Comparison of ENCODE assay signal across 28 cellular contexts in the genomic region with DNA sequence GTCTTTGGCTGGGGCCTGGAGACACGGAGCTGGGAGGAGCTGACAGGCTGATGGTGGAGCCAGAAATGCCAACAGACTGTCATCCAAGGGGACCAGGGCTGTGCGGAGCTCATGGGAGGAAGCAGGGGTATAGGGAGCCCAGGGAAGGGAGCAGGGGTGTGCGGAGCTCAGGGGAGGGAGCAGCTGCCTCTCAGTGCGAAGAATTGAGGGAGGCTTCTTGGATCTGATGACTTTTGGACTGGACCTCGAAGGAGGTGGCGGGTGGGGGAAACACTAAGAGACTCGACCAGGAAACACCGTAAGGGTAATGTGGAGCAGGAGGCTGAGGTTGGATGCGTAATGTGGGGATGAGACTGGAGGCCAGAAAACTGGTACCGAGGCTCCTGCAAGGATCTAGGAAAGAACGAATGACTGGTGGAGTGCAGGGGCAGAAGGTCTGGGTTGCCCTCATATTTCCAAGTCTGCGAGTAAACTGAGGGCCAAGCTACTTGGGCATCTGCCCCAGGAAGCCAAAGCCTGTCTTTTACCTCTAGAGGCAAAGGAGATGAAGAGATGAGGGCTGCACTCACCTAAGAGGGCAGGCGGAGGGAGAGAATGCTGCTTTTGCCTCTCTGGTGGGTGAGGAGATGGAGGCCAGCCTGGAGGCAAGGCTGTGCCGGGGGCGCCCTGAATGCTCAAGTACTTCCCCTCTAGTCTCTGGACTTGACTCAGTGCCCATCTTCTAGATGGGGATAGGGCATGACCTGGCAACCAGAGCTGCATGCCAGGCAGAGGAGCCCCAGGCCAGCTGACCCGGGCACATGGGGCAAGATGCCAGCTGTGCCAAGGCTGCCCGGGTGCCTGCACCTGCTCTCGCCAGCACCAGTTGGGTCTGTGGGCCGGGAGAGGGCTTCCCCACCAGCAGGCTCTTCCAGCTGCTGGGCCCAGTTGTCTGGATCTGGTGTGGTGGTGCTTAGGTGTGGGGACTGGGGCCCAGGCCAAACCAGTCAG. TPM values are rescaled to one million over a fixed set of nuclear protein-coding genes. Genes with fewer than 3 reads are reported as not detected.
DNase-seq lines count a peak whose midpoint lies in the region; ATAC-seq, FAIRE-seq and TF ChIP-seq lines count a peak whose summit lies in the region.
"Had no signal": no experiment of that assay in that cellular context is flagged by ENCODE, and none has a peak within 500 bp of the region (broad histone marks: within the 10 kb centered on the region; RNA-seq: fewer than 3 reads in every experiment).

No MANE protein-coding gene starts in this region.

- peak; percentile 30 for DNase-seq in GM23338 (ENCODE audit: low spot score)
- no peak for DNase-seq in K562 (ENCODE audit: extremely low read depth in 1 of 4, low spot score in 3 of 4)
- no peak for DNase-seq in germinal center (ENCODE audit: low spot score)
- DNase-seq in Caco-2: no peak
- DNase-seq in lower lobe of right lung: no peak
- DNase-seq: activated CD4-positive, CD25-positive, alpha-beta regulatory T cell treated with anti-CD3 and anti-CD28 coated beads, Interleukin-2, amount 50 U/mL, for 72 hours; activated CD8-positive, alpha-beta T cell treated with anti-CD3 and anti-CD28 coated beads, Interleukin-2, amount 10 ng/mL, durations not matched to agents 7 days and 5 days; activated naive CD4-positive, alpha-beta T cell treated with Interleukin-2 at 50 U/mL for 16 hours; brain microvascular endothelial cell; effector CD4-positive, alpha-beta T cell; foreskin fibroblast; HFFc6; mammary epithelial cell; NCI-H1417 treated with DMSO at 0.1 percent for 48 hours; NCI-H2081 treated with DMSO at 0.1 percent for 48 hours; NCI-H446; PC-9; psoas muscle; Right ventricle myocardium superior; stimulated activated naive CD8-positive, alpha-beta T cell treated with anti-CD3 and anti-CD28 coated beads, Interleukin-15, amount 100 ng/mL, for 72 hours; T-helper 2 cell; tibial artery had no signal

- POLR2A ChIA-PET in K562 (lab: Yijun Ruan, JAX) (no interaction called here), Caco-2 (lab: Charles Lee) (no interaction called here)

- H3K36me3 ChIP-seq in GM23338 (ENCODE audit: insufficient read depth) (no peaks in the 10 kb centered on the region), K562 (ENCODE audit: control insufficient read depth, insufficient read depth, low read length) (no peaks in the 10 kb centered on the region; the same call in 2 of the 3 replicates), muscle layer of colon (ENCODE audit: insufficient read depth, low read length) (peaks cover 3% of the 10 kb centered on the region), skeletal muscle satellite cell (ENCODE audit: insufficient read depth, low read length) (no peaks in the 10 kb centered on the region), Caco-2 (ENCODE audit: control insufficient read depth, insufficient read depth, low read length) (no peaks in the 10 kb centered on the region), lower lobe of right lung (no peaks in the 10 kb centered on the region)
- H3K36me3 ChIP-seq: brain microvascular endothelial cell, neutrophil, tibial artery had no signal

- H3K9me1 ChIP-seq in K562 (ENCODE audit: control insufficient read depth, insufficient read depth, low read length): peaks cover 10% of the 10 kb centered on the region

- H3K9me3 ChIP-seq in K562 (replicated peaks; ENCODE audit: control insufficient read depth, insufficient read depth, low read depth, low read length) (0 out of 2 replicates have a peak, but pooled peaks cover 2% of the 10 kb centered on the region), muscle layer of colon (ENCODE audit: low read length) (no peaks in the 10 kb centered on the region), skeletal muscle satellite cell (replicated peaks; ENCODE audit: low read length) (no peaks in the 10 kb centered on the region), Caco-2 (no peaks in the 10 kb centered on the region), lower lobe of right lung (no peaks in the 10 kb centered on the region)
- H3K9me3 ChIP-seq: neutrophil, psoas muscle, tibial artery had no signal

- H3K27me3 ChIP-seq in GM23338 (ENCODE audit: insufficient read depth): peaks cover 64% of the 10 kb centered on the region
- no peaks in the 10 kb centered on the region for H3K27me3 ChIP-seq in K562 (ENCODE audit: control insufficient read depth in 2 of 2, insufficient read depth in 2 of 2, low read length in 2 of 2)
- no peaks in the 10 kb centered on the region for H3K27me3 ChIP-seq in muscle layer of colon (ENCODE audit: control insufficient read depth in 1 of 2, insufficient read depth in 2 of 2, low read length in 2 of 2)
- H3K27me3 ChIP-seq in skeletal muscle satellite cell (ENCODE audit: control insufficient read depth, insufficient read depth, low read length): no peaks in the 10 kb centered on the region
- H3K27me3 ChIP-seq in Caco-2 (replicated peaks; ENCODE audit: control insufficient read depth, insufficient read depth, low read length): no peaks in the 10 kb centered on the region
- peaks cover 16% of the 10 kb centered on the region for H3K27me3 ChIP-seq in lower lobe of right lung (ENCODE audit: low read depth)
- H3K27me3 ChIP-seq: brain microvascular endothelial cell had no signal

- H3K79me2 ChIP-seq in GM23338 (replicated peaks; ENCODE audit: insufficient read depth) (no peaks in the 10 kb centered on the region), K562 (ENCODE audit: control insufficient read depth, insufficient read depth, low read length) (no peaks in the 10 kb centered on the region; the same call in 2 of the 3 replicates)

- H3K27ac ChIP-seq in GM23338 (ENCODE audit: low read depth): no peak overlapping the region
- no peak overlapping the region for H3K27ac ChIP-seq in K562 (ENCODE audit: extremely low read depth, low read depth, low read length)
- H3K27ac ChIP-seq in muscle layer of colon (ENCODE audit: low read depth, low read length): peak overlapping the region; percentile 85
- no peak overlapping the region for H3K27ac ChIP-seq in lower lobe of right lung
- H3K27ac ChIP-seq: brain microvascular endothelial cell, C4-2B, neutrophil, PC-9, psoas muscle, skin epidermis, tibial artery had no signal

- H3K4me2 ChIP-seq in GM23338 (no peak overlapping the region), K562 (ENCODE audit: insufficient read depth, low read length) (no peak overlapping the region; the same call in 1 of the 2 replicates), skeletal muscle satellite cell (ENCODE audit: low read length) (peak overlapping the region; percentile 85)
- H3K4me2 ChIP-seq: PC-9 had no signal

- H3K9me2 ChIP-seq in GM23338 (ENCODE audit: insufficient read depth): no peaks in the 10 kb centered on the region

- H3K4me1 Mint-ChIP-seq in GM23338 (peaks cover 46% of the 10 kb centered on the region), Caco-2 (ENCODE audit: low read depth, unreplicated experiment) (no peaks in the 10 kb centered on the region)

- no peak overlapping the region for H3K4me3 ChIP-seq in GM23338
- no peak overlapping the region for H3K4me3 ChIP-seq in K562
- H3K4me3 ChIP-seq in muscle layer of colon (ENCODE audit: low read depth in 1 of 2, low read length in 2 of 2): peak overlapping the region in 1 of 2 donors; percentile 86
- H3K4me3 ChIP-seq in skeletal muscle satellite cell (ENCODE audit: low read length): no peak overlapping the region
- H3K4me3 ChIP-seq in Caco-2 (ENCODE audit: low read depth, low read length): no peak overlapping the region
- no peak overlapping the region for H3K4me3 ChIP-seq in lower lobe of right lung
- H3K4me3 ChIP-seq: PC-9, psoas muscle, tibial artery had no signal

- H2AFZ ChIP-seq in GM23338: no peak overlapping the region
- H2AFZ ChIP-seq in K562 (ENCODE audit: low read depth, low read length): no peak overlapping the region
- H2AFZ ChIP-seq: PC-9 had no signal

- H3K9ac ChIP-seq in K562 (ENCODE audit: insufficient read depth in 1 of 2, low read depth in 2 of 2, low read length in 2 of 2) (peak overlapping the region in 1 of 2 experiments; percentile 24; a peak in 1 of 4 replicates), muscle layer of colon (ENCODE audit: low read length) (peak overlapping the region; percentile 8), skeletal muscle satellite cell (ENCODE audit: low read depth, low read length) (no peak overlapping the region)

- H3K4me3 Mint-ChIP-seq in GM23338 (no peak overlapping the region), Caco-2 (ENCODE audit: unreplicated experiment) (no peak overlapping the region)
- H3K4me3 Mint-ChIP-seq: activated CD8-positive, alpha-beta T cell treated with anti-CD3 and anti-CD28 coated beads, Interleukin-2, amount 10 ng/mL, durations not matched to agents 7 days and 5 days; stimulated activated naive CD8-positive, alpha-beta T cell treated with anti-CD3 and anti-CD28 coated beads, Interleukin-15, amount 100 ng/mL, for 72 hours had no signal

- H4K20me1 ChIP-seq in GM23338 (replicated peaks; ENCODE audit: insufficient read depth) (0 out of 2 replicates have a peak, but pooled peaks cover 4% of the 10 kb centered on the region), K562 (replicated peaks; ENCODE audit: control insufficient read depth, insufficient read depth, low read length) (no peaks in the 10 kb centered on the region)

- H3K9me3 Mint-ChIP-seq in GM23338 (peaks cover 2% of the 10 kb centered on the region; the same call in 1 of the 3 replicates), Caco-2 (ENCODE audit: unreplicated experiment) (no peaks in the 10 kb centered on the region)
- H3K9me3 Mint-ChIP-seq: HFFc6 had no signal

- no peak for TF ChIP-seq POLR2A in K562 (conservative IDR thresholded peaks at IDR 0.05)

- WGBS in K562 (ENCODE audit: insufficient coverage, low coverage, missing lambda C conversion rate): 72% methylated on average over 17 of the region's 19 CpGs

- H3K4me1 ChIP-seq in GM23338 (ENCODE audit: insufficient read depth): peaks cover 37% of the 10 kb centered on the region
- H3K4me1 ChIP-seq in K562 (replicated peaks in 1 of 2; ENCODE audit: control insufficient read depth in 2 of 2, insufficient read depth in 2 of 2, low read length in 2 of 2): peaks cover 53 to 58% of the 10 kb centered on the region in 2 experiments
- H3K4me1 ChIP-seq in muscle layer of colon (ENCODE audit: insufficient read depth, low read length): peaks cover 66% of the 10 kb centered on the region
- H3K4me1 ChIP-seq in skeletal muscle satellite cell (ENCODE audit: control insufficient read depth, insufficient read depth, low read length): peaks cover 44% of the 10 kb centered on the region
- H3K4me1 ChIP-seq in Caco-2: no peaks in the 10 kb centered on the region
- peaks cover 38% of the 10 kb centered on the region for H3K4me1 ChIP-seq in lower lobe of right lung

- ATAC-seq in GM23338 (no peak), K562 (no peak), lower lobe of right lung (no peak)
- ATAC-seq: activated CD8-positive, alpha-beta T cell treated with anti-CD3 and anti-CD28 coated beads, Interleukin-2, amount 10 ng/mL, durations not matched to agents 7 days and 5 days; stimulated activated naive CD8-positive, alpha-beta T cell treated with anti-CD3 and anti-CD28 coated beads, Interleukin-15, amount 100 ng/mL, for 72 hours had no signal

- intact Hi-C loops in K562 (cut with micrococcal nuclease): no loop called here
- intact Hi-C loops in Caco-2 (cut with micrococcal nuclease; ENCODE audit: unreplicated experiment): no loop called here
- intact Hi-C loops in lower lobe of right lung (cut with DNase I): no loop called here

- in situ Hi-C loops in K562 (cut with MboI): loop anchor here (10.0 kb wide), 1 partner anchor 72 kb away; no protein-coding TSS in a partner anchor

- no TSS peak for BruUV-seq in K562 (replicated peaks; lab: Mats Ljungman, UMichigan)
- no TSS peak for BruUV-seq in Caco-2 (replicated peaks; lab: Mats Ljungman, UMichigan)

- TF ChIP-seq RAD21 in K562 (CRISPR knock-in tag; conservative IDR thresholded peaks at IDR 0.05 in 1 of 2, IDR thresholded peaks at IDR 0.05 in 1 of 2): no peak

- peak; percentile 23 for FAIRE-seq in K562 (lab: Jason Lieb, UNC)
- FAIRE-seq: GM18507 had no signal

- no peaks in the 10 kb centered on the region; the same call in 2 of the 3 replicates for H3K36me3 Mint-ChIP-seq in GM23338 (ENCODE audit: low read depth)
- no peaks in the 10 kb centered on the region for H3K36me3 Mint-ChIP-seq in Caco-2 (ENCODE audit: insufficient read depth, unreplicated experiment)

- no peak for TF ChIP-seq CTCF in GM23338 (conservative IDR thresholded peaks at IDR 0.05; ENCODE audit: low read depth in 2 of 2)
- no peak for TF ChIP-seq CTCF in K562 (IDR thresholded peaks at IDR 0.05 in 2 of 3, conservative IDR thresholded peaks at IDR 0.05 in 1 of 3; ENCODE audit: insufficient read depth in 2 of 3, low read depth in 1 of 3, low read length in 3 of 3)
- no peak for TF ChIP-seq CTCF in Caco-2 (IDR thresholded peaks at IDR 0.05; ENCODE audit: insufficient read depth in 1 of 2, low read depth in 1 of 2, low read length in 1 of 2, severe bottlenecking in 1 of 2, unreplicated experiment in 1 of 2)
- no peak for TF ChIP-seq CTCF in lower lobe of right lung (IDR thresholded peaks at IDR 0.05)

- peaks cover 51% of the 10 kb centered on the region for H3K27me3 Mint-ChIP-seq in GM23338 (ENCODE audit: insufficient read depth, low read depth, poor library complexity)
- peaks cover 7% of the 10 kb centered on the region for H3K27me3 Mint-ChIP-seq in Caco-2 (ENCODE audit: insufficient read depth, unreplicated experiment)

- CTCF ChIA-PET in K562 (lab: Yijun Ruan, JAX; ENCODE audit: low intra/inter-chr PET ratio) (no interaction called here), Caco-2 (lab: Charles Lee) (no interaction called here)

- H3K27ac Mint-ChIP-seq in GM23338: no peak overlapping the region
- H3K27ac Mint-ChIP-seq in Caco-2 (ENCODE audit: unreplicated experiment): no peak overlapping the region
- H3K27ac Mint-ChIP-seq: activated CD8-positive, alpha-beta T cell treated with anti-CD3 and anti-CD28 coated beads, Interleukin-2, amount 10 ng/mL, durations not matched to agents 7 days and 5 days; HFFc6; stimulated activated naive CD8-positive, alpha-beta T cell treated with anti-CD3 and anti-CD28 coated beads, Interleukin-15, amount 100 ng/mL, for 72 hours had no signal

- no peaks in the 10 kb centered on the region for H3F3A ChIP-seq in GM23338 (replicated peaks; ENCODE audit: low read depth)

- TF ChIP-seq EP300 in K562 (IDR thresholded peaks at IDR 0.05; ENCODE audit: low read length): no peak

RNA-seq across cellular contexts. Expression of gene PTGS1, which starts 2.3 kb away (rescaled TPM):
- total RNA-seq in GM23338 (2014; rRNA removed; shearing (Covaris generic)): 1.0 and 1.3 TPM in 2 replicates
- polyA plus RNA-seq in GM23338 (2016; fragmentation: Nextera tagmentation; extraction: Ambion mirVana): 0.10 and 0.48 TPM in 2 replicates
- total RNA-seq in K562 (2011; cell fraction: chromatin; rRNA removed; ENCODE audit: low replicate concordance): 8.0 and 9.1 TPM in 2 replicates
- total RNA-seq in K562 (2011; cell fraction: nucleolus; rRNA removed): 6.3 and 7.7 TPM in 2 replicates
- total RNA-seq in K562 (2011; cell fraction: nucleoplasm; rRNA removed): 9.9 and 10.5 TPM in 2 replicates
- total RNA-seq in K562 (2014; rRNA removed): 4.9 and 5.3 TPM in 2 replicates
- 3.4 and 3.6 TPM in 2 replicates for total RNA-seq in K562 (2014; rRNA removed; fragmentation: Illumina TruSeq; extraction: Trizol)
- 3.8 and 4.5 TPM in 2 replicates for total RNA-seq in K562 (2015; rRNA removed; fragmentation: Illumina TruSeq; extraction: Trizol)
- total RNA-seq in K562 (2021): 7.2 and 9.1 TPM in 2 replicates
- 5.2 and 12.9 TPM in 2 replicates for polyA plus RNA-seq in K562 (2011; rRNA removed)
- polyA plus RNA-seq in K562 (2011; cell fraction: cytosol; rRNA removed): 6.5 and 21.2 TPM in 2 replicates
- polyA plus RNA-seq in K562 (2011; cell fraction: nucleus; rRNA removed): 6.4 and 18.4 TPM in 2 replicates
- polyA plus RNA-seq in K562 (2012): 10.4 and 10.8 TPM in 2 replicates
- polyA plus RNA-seq in K562 (2014; fragmentation: Illumina TruSeq; extraction: Trizol): 7.2 and 7.5 TPM in 2 replicates
- 1 to 10 TPM; 3.7 to 8.2 TPM for polyA plus RNA-seq in K562 (2014; fragmentation: Nextera tagmentation; extraction: Ambion mirVana)
- polyA plus RNA-seq in K562 (2014; rRNA removed): 4.0 and 5.8 TPM in 2 replicates
- 2.5 and 6.5 TPM in 2 replicates for polyA minus RNA-seq in K562 (2011; rRNA and poly(A)+ RNA removed)
- 3.0 and 6.0 TPM in 2 replicates for polyA minus RNA-seq in K562 (2011; cell fraction: cytosol; rRNA and poly(A)+ RNA removed)
- polyA minus RNA-seq in K562 (2011; cell fraction: nucleus; rRNA and poly(A)+ RNA removed): 1.6 and 2.3 TPM in 2 replicates
- total RNA-seq in skeletal muscle satellite cell (2012; rRNA removed): 28.4 and 80.4 TPM in 2 replicates
- total RNA-seq in Caco-2 (2022): 0.19 and 0.29 TPM in 2 replicates
- total RNA-seq in lower lobe of right lung: 14.9 TPM
